Comparison of ENCODE assay signal across 1 cellular context in the genomic region with DNA sequence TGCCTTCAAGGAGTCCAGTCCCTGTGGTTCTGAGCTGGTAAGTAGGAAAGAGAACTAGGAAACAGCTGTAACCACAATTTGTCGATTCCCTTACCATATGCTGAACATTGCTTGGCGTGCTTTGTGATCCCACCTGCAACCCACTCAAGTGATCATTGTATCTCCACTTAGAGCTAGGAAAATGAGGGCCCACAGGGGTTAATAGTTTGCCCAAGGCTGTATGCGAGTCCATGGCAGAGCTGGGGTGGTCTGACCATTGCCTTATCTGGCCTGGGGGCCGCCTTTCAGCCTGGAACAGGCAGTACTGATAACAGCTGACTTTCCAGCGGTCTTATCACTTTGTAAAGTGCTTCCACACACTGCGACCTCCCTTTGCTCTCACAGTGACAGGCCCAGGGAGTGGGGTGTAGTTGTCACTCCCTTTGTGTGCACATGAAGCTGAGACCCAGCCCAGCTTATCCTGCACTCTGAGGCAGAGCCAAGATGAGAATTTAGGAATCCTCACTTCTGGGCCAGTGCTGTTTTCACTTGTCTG.
A peak's percentile ranks its signal among the peaks of the same experiment; 100 is the strongest.
TF ChIP-seq lines count a peak whose summit lies in the region.

No MANE protein-coding gene starts in this region.

TF ChIP-seq in HepG2, 621 proteins besides CTCF, POLR2A, EP300 and RAD21:
- TF ChIP-seq FIP1L1 (IDR thresholded peaks at IDR 0.05; ENCODE audit: borderline replicate concordance, insufficient read depth, low read depth, low read length) (no peak), ZBTB7A (CRISPR knock-in tag; IDR thresholded peaks at IDR 0.05) (0 out of 2 replicates have a peak, but pooled peaks have one; percentile 25)
